In the genomic region with DNA sequence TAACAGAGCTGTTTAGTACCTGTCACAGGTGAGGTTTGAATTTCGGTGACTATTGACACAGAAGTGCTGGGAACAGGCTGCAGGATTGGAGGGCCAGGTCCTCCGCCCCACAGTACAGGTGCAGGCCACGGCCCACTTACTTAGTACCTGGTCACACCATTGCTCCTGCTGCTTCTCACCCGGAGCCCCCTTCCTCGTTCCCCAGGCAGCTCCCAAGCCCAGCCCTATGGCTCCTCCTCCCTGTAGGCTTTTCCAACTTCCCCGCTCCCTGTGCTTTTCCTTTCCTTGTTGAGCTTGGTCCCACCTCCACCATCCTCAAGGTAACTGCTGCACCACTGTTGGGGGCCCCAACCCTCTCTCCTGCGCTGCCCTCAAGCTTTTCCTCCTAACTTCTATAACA, we compare ENCODE assay signal across 18 cellular contexts. TPM values are rescaled to one million over a fixed set of nuclear protein-coding genes. Genes with fewer than 3 reads are reported as not detected.
DNase-seq lines count a peak whose midpoint lies in the region; ATAC-seq and TF ChIP-seq lines count a peak whose summit lies in the region.
"Had no signal": no experiment of that assay in that cellular context is flagged by ENCODE, and none has a peak within 500 bp of the region (broad histone marks: within the 10 kb centered on the region; RNA-seq: fewer than 3 reads in every experiment).

No MANE protein-coding gene starts in this region.

- H3K4me1 ChIP-seq in right atrium auricular region (no peaks in the 10 kb centered on the region), heart right ventricle (no peaks in the 10 kb centered on the region)
- H3K4me1 ChIP-seq: BE2C had no signal

- H3K9me3 Mint-ChIP-seq in type B pancreatic cell = peaks cover 6% of the 10 kb centered on the region
- peaks cover 0 to 6% of the 10 kb centered on the region in 2 donors for H3K9me3 Mint-ChIP-seq in stimulated activated naive CD8-positive, alpha-beta T cell treated with anti-CD3 and anti-CD28 coated beads, Interleukin-15, amount 100 ng/mL, for 72 hours
- H3K9me3 Mint-ChIP-seq: CD8-positive, alpha-beta memory T cell had no signal

- H3K4me3 ChIP-seq in right atrium auricular region = no peak overlapping the region
- no peak overlapping the region for H3K4me3 ChIP-seq in heart right ventricle
- H3K4me3 ChIP-seq: GM23248 had no signal

- intact Hi-C loops in heart right ventricle (cut with DNase I) = no loop called here

- H3K4me3 Mint-ChIP-seq in type B pancreatic cell = no peak overlapping the region
- H3K4me3 Mint-ChIP-seq in stimulated activated naive CD8-positive, alpha-beta T cell treated with anti-CD3 and anti-CD28 coated beads, Interleukin-15, amount 100 ng/mL, for 72 hours = no peak overlapping the region
- H3K4me3 Mint-ChIP-seq: CD4-positive, CD25-positive, alpha-beta regulatory T cell; CD8-positive, alpha-beta memory T cell had no signal

- H3K27ac ChIP-seq in right atrium auricular region = no peak overlapping the region
- no peak overlapping the region for H3K27ac ChIP-seq in heart right ventricle
- H3K27ac ChIP-seq: GM23248 had no signal

- no peak for TF ChIP-seq CTCF in right atrium auricular region (IDR thresholded peaks at IDR 0.05)
- no peak for TF ChIP-seq CTCF in heart right ventricle (IDR thresholded peaks at IDR 0.05)
- TF ChIP-seq CTCF in type B pancreatic cell (conservative IDR thresholded peaks at IDR 0.05) = no peak

- DNase-seq in right atrium auricular region (ENCODE audit: low spot score) = peak; percentile 47
- no peak for DNase-seq in heart right ventricle
- DNase-seq in ecto neural progenitor cell (ENCODE audit: low spot score) = peak; percentile 16
- peak; percentile 37 for DNase-seq in left lobe of liver (ENCODE audit: low spot score)
- peak; percentile 40 for DNase-seq in type B pancreatic cell (ENCODE audit: extremely low spot score, unreplicated experiment)
- DNase-seq in stimulated activated naive CD8-positive, alpha-beta T cell treated with anti-CD3 and anti-CD28 coated beads, Interleukin-15, amount 100 ng/mL, for 72 hours = no peak
- DNase-seq in NK-92 treated with Interleukin-12 subunit alpha and Interleukin-12 subunit beta, amount 100 ng/mL, for 24 hours (lab: John Stamatoyannopoulos, UW) = no peak
- DNase-seq in DMS79 treated with DMSO at 0.1 percent for 48 hours (lab: John Stamatoyannopoulos, UW) = no peak
- DNase-seq: BE2C; C1 segment of cervical spinal cord; CD4-positive, CD25-positive, alpha-beta regulatory T cell; CD8-positive, alpha-beta memory T cell; COR-L47; DMS 273 treated with DMSO at 0.1 percent for 48 hours; DMS53; GM23248; HCEC 1CT; IMR-90 had no signal

- no peak overlapping the region for H3K27ac Mint-ChIP-seq in type B pancreatic cell
- no peak overlapping the region for H3K27ac Mint-ChIP-seq in stimulated activated naive CD8-positive, alpha-beta T cell treated with anti-CD3 and anti-CD28 coated beads, Interleukin-15, amount 100 ng/mL, for 72 hours
- H3K27ac Mint-ChIP-seq: CD4-positive, CD25-positive, alpha-beta regulatory T cell; CD8-positive, alpha-beta memory T cell had no signal

- ATAC-seq in heart right ventricle = no peak
- ATAC-seq in left lobe of liver = no peak
- ATAC-seq in stimulated activated naive CD8-positive, alpha-beta T cell treated with anti-CD3 and anti-CD28 coated beads, Interleukin-15, amount 100 ng/mL, for 72 hours = no peak

- no peaks in the 10 kb centered on the region for H3K4me1 Mint-ChIP-seq in type B pancreatic cell (ENCODE audit: unreplicated experiment)
- H3K4me1 Mint-ChIP-seq in stimulated activated naive CD8-positive, alpha-beta T cell treated with anti-CD3 and anti-CD28 coated beads, Interleukin-15, amount 100 ng/mL, for 72 hours = no peaks in the 10 kb centered on the region
- H3K4me1 Mint-ChIP-seq: CD4-positive, CD25-positive, alpha-beta regulatory T cell; CD8-positive, alpha-beta memory T cell had no signal

- 74% methylated on average over 7 of the region's 7 CpGs for WGBS in heart right ventricle, 2 donors

- H3K9me3 ChIP-seq in right atrium auricular region (peaks cover 0 to 6% of the 10 kb centered on the region in 2 donors), heart right ventricle (peaks cover 0 to 19% (median 0%) of the 10 kb centered on the region in 11 donors)
- H3K9me3 ChIP-seq: BE2C had no signal

- H3K36me3 ChIP-seq in right atrium auricular region = no peaks in the 10 kb centered on the region
- H3K36me3 ChIP-seq in heart right ventricle = no peaks in the 10 kb centered on the region
- H3K36me3 ChIP-seq: BE2C had no signal

- H3K27me3 Mint-ChIP-seq in type B pancreatic cell = no peaks in the 10 kb centered on the region
- H3K27me3 Mint-ChIP-seq in stimulated activated naive CD8-positive, alpha-beta T cell treated with anti-CD3 and anti-CD28 coated beads, Interleukin-15, amount 100 ng/mL, for 72 hours = peaks cover 60% of the 10 kb centered on the region

- H3K27me3 ChIP-seq in right atrium auricular region = no peaks in the 10 kb centered on the region
- peaks cover 0 to 25% (median 7%) of the 10 kb centered on the region in 7 donors for H3K27me3 ChIP-seq in heart right ventricle

- no peaks in the 10 kb centered on the region for H3K36me3 Mint-ChIP-seq in type B pancreatic cell
- H3K36me3 Mint-ChIP-seq: CD4-positive, CD25-positive, alpha-beta regulatory T cell had no signal

RNA-seq across cellular contexts. Expression of gene ANO1, which starts 27.9 kb away (rescaled TPM):
- 10 to 100 TPM; 10.2 to 29.4 TPM for total RNA-seq in right atrium auricular region
- total RNA-seq in heart right ventricle = 10 to 100 TPM in 5 of 10 donors, 1 to 10 TPM in 5; 6.6 to 13.8 (median 9.7) TPM
- polyA plus RNA-seq in heart right ventricle = 10 to 100 TPM in 1 of 2 donors, 1 to 10 TPM in 1; 6.8 to 12.7 TPM
- 260 TPM for total RNA-seq in left lobe of liver
- total RNA-seq in type B pancreatic cell (ENCODE audit: low replicate concordance) = 14.9 and 29.2 TPM in 2 replicates
- total RNA-seq: CD4-positive, CD25-positive, alpha-beta regulatory T cell; CD8-positive, alpha-beta memory T cell had no signal
- polyA plus RNA-seq: CD4-positive, CD25-positive, alpha-beta regulatory T cell; CD8-positive, alpha-beta memory T cell; GM23248 had no signal

Comparison
In these comparisons a context has a peak if more than half of its experiments do, and no peak if none do; other contexts are left out.
1. DNase-seq: peak in right atrium auricular region (single experiment), ecto neural progenitor cell (single experiment), left lobe of liver (single experiment) and type B pancreatic cell (single experiment); none in heart right ventricle (0 of 2), stimulated activated naive CD8-positive, alpha-beta T cell treated with anti-CD3 and anti-CD28 coated beads, Interleukin-15, amount 100 ng/mL, for 72 hours (0 of 2), NK-92 treated with Interleukin-12 subunit alpha and Interleukin-12 subunit beta, amount 100 ng/mL, for 24 hours (single experiment) and DMS79 treated with DMSO at 0.1 percent for 48 hours (single experiment).